ENCODE assay signal across 12 cellular contexts in genomic region chr2:202418027-202418426, GRCh38.
"Had no signal": no experiment of that assay in that cellular context is flagged by ENCODE, and none has a peak within 500 bp of the region (broad histone marks: within the 10 kb centered on the region; RNA-seq: fewer than 3 reads in every experiment).

No MANE protein-coding gene starts in this region.

- H3K4me3 ChIP-seq: ascending aorta, psoas muscle had no signal

- H3K36me3 ChIP-seq: ascending aorta, WERI-Rb-1 had no signal

- DNase-seq: activated CD4-positive, alpha-beta memory T cell treated with anti-CD3 and anti-CD28 coated beads, Interleukin-2, amount 10 ng/mL, durations not matched to agents 7 days and 5 days; activated CD4-positive, alpha-beta T cell treated with anti-CD3 and anti-CD28 coated beads for 36 hours; activated naive CD4-positive, alpha-beta T cell treated with anti-CD3 and anti-CD28 coated beads, Interleukin-2, amount 10 ng/mL, durations not matched to agents 7 days and 5 days; activated T-cell treated with anti-CD3 and anti-CD28 coated beads, Interleukin-2, amount 50 U/mL, for 24 hours; left ventricle myocardium superior; mesenchymal stem cell; nephron progenitor cell; occipital lobe; psoas muscle; WERI-Rb-1 had no signal

- H3K9me3 ChIP-seq: ascending aorta, psoas muscle had no signal

- H3K27me3 ChIP-seq: ascending aorta had no signal

- ATAC-seq: activated CD4-positive, alpha-beta T cell treated with anti-CD3 and anti-CD28 coated beads for 36 hours; left ventricle myocardium superior; psoas muscle; sciatic nerve had no signal

- H3K27ac ChIP-seq: ascending aorta, psoas muscle, WERI-Rb-1 had no signal
